ENCODE assay signal across 8 cellular contexts in genomic region chr1:119885903-119886783, GRCh38. TPM values are rescaled to one million over a fixed set of nuclear protein-coding genes. Genes with fewer than 3 reads are reported as not detected.
DNase-seq lines count a peak whose midpoint lies in the region; ATAC-seq and TF ChIP-seq lines count a peak whose summit lies in the region.

No MANE protein-coding gene starts in this region.

- peaks cover 22% of the 10 kb centered on the region for H3K27me3 Mint-ChIP-seq in activated T-cell treated with anti-CD3 and anti-CD28 coated beads, Interleukin-2, amount 50 U/mL, for 24 hours

- peaks cover 10% of the 10 kb centered on the region for H3K9me3 Mint-ChIP-seq in activated T-cell treated with anti-CD3 and anti-CD28 coated beads, Interleukin-2, amount 50 U/mL, for 24 hours

- peak in 3 of 4 donors; percentile 57 to 75 (median 65) for ATAC-seq in psoas muscle

- BruUV-seq in OCI-LY7 (replicated peaks; lab: Mats Ljungman, UMichigan) = no TSS peak

- H3K79me2 ChIP-seq in OCI-LY7 (ENCODE audit: insufficient read depth, low read depth, low read length) = no peaks in the 10 kb centered on the region

- peaks cover 0 to 1% (median 0%) of the 10 kb centered on the region in 3 donors for H3K27me3 ChIP-seq in psoas muscle (ENCODE audit: insufficient read depth in 3 of 3, low read length in 2 of 3)

- H3K4me1 ChIP-seq in OCI-LY7 (ENCODE audit: insufficient read depth, low read length, poor library complexity, severe bottlenecking) = no peaks in the 10 kb centered on the region
- H3K4me1 ChIP-seq in psoas muscle = no peaks in the 10 kb centered on the region

- TF ChIP-seq CTCF in AG10803 (conservative IDR thresholded peaks at IDR 0.05; ENCODE audit: low read length) (peak; percentile 76), OCI-LY7 (conservative IDR thresholded peaks at IDR 0.05; ENCODE audit: low read length) (peak; percentile 94), fibroblast of villous mesenchyme (IDR thresholded peaks at IDR 0.05; ENCODE audit: insufficient read depth, low read depth, low read length) (peak; percentile 85), psoas muscle (IDR thresholded peaks at IDR 0.05) (peak; percentile 57)

- H3K9me2 ChIP-seq in OCI-LY7 (ENCODE audit: insufficient read depth, low read length) = no peaks in the 10 kb centered on the region

- no peaks in the 10 kb centered on the region for H4K20me1 ChIP-seq in OCI-LY7 (ENCODE audit: insufficient read depth, low read length)

- H3K4me1 Mint-ChIP-seq in activated T-cell treated with anti-CD3 and anti-CD28 coated beads, Interleukin-2, amount 50 U/mL, for 24 hours (ENCODE audit: low read depth) = no peaks in the 10 kb centered on the region

- H3K4me3 Mint-ChIP-seq in activated T-cell treated with anti-CD3 and anti-CD28 coated beads, Interleukin-2, amount 50 U/mL, for 24 hours = no peak overlapping the region

- H3K4me3 ChIP-seq in AG10803 (ENCODE audit: low read length) (no peak overlapping the region), OCI-LY7 (ENCODE audit: low read depth, low read length, poor library complexity, severe bottlenecking) (no peak overlapping the region), fibroblast of villous mesenchyme (ENCODE audit: low read depth, low read length) (no peak overlapping the region), psoas muscle (no peak overlapping the region)

- intact Hi-C loops in OCI-LY7 (cut with micrococcal nuclease; ENCODE audit: unreplicated experiment) = loop anchor here (2.0 kb wide), 1 partner anchor 15 kb away; no protein-coding TSS in a partner anchor
- intact Hi-C loops in psoas muscle (cut with DNase I) = no loop called here

- H2AFZ ChIP-seq in OCI-LY7 (ENCODE audit: low read length) = no peak overlapping the region

- H3K36me3 ChIP-seq in OCI-LY7 (ENCODE audit: insufficient read depth, low read length) (no peaks in the 10 kb centered on the region), psoas muscle (ENCODE audit: insufficient read depth in 1 of 2, low read depth in 1 of 2) (no peaks in the 10 kb centered on the region)

- H3K36me3 Mint-ChIP-seq in activated T-cell treated with anti-CD3 and anti-CD28 coated beads, Interleukin-2, amount 50 U/mL, for 24 hours (ENCODE audit: low read depth) = no peaks in the 10 kb centered on the region

- 55 to 61% (median 58%) methylated on average over 11 of the region's 11 CpGs for WGBS in psoas muscle, 3 donors

- H3K4me2 ChIP-seq in OCI-LY7 (ENCODE audit: low read length) = no peak overlapping the region

- H3K27ac ChIP-seq in OCI-LY7 (ENCODE audit: low read depth, low read length, poor library complexity, severe bottlenecking) (no peak overlapping the region), psoas muscle (no peak overlapping the region)

- no peak overlapping the region for H3K27ac Mint-ChIP-seq in activated T-cell treated with anti-CD3 and anti-CD28 coated beads, Interleukin-2, amount 50 U/mL, for 24 hours

- POLR2A ChIA-PET in OCI-LY7 (lab: Charles Lee) = interaction anchor here (0.7 kb wide), 1 partner anchor 1942 kb away, joined by 3 read pairs; no protein-coding TSS in a partner anchor

- H3K9me3 ChIP-seq in OCI-LY7 (ENCODE audit: low read length) (peaks cover 4% of the 10 kb centered on the region; the same call in 1 of the 2 replicates), psoas muscle (peaks cover 5% of the 10 kb centered on the region)

- DNase-seq in AG10803 (ENCODE audit: low read depth) (peak; percentile 30), GM19238 (ENCODE audit: insufficient read length, low spot score) (peak; percentile 11), OCI-LY7 (ENCODE audit: low spot score) (peak; percentile 62), fibroblast of villous mesenchyme (ENCODE audit: low read depth) (peak; percentile 43), psoas muscle (peak in 1 of 2 donors; percentile 53), RKO (ENCODE audit: low spot score) (no peak), DMS114 treated with DMSO at 0.1 percent for 48 hours (lab: John Stamatoyannopoulos, UW; ENCODE audit: unreplicated experiment) (no peak)
- DNase-seq in activated T-cell treated with anti-CD3 and anti-CD28 coated beads, Interleukin-2, amount 50 U/mL, for 24 hours = peak; percentile 66

- CTCF ChIA-PET in OCI-LY7 (lab: Charles Lee; ENCODE audit: unreplicated experiment) = no interaction called here

RNA-seq across cellular contexts. Expression of gene ADAM30, which starts 10.2 kb away (rescaled TPM):
- total RNA-seq in OCI-LY7 (2014; rRNA removed; shearing (Covaris generic)) = not detected in 2 replicates
- total RNA-seq in OCI-LY7 (2022) (not detected in 2 replicates), fibroblast of villous mesenchyme (under 0.01 TPM in 1 of 2 replicates, not detected in the other), psoas muscle (not detected)
- not detected for polyA plus RNA-seq in psoas muscle

Comparison
In these comparisons a context has a peak if more than half of its experiments do, and no peak if none do; other contexts are left out.
1. DNase-seq: peak in AG10803 (single experiment), GM19238 (single experiment), OCI-LY7 (single experiment), activated T-cell treated with anti-CD3 and anti-CD28 coated beads, Interleukin-2, amount 50 U/mL, for 24 hours (single experiment) and fibroblast of villous mesenchyme (single experiment); none in RKO (single experiment) and DMS114 treated with DMSO at 0.1 percent for 48 hours (single experiment).
2. Peak in every context shown above with its lines, with median percentiles within 50 percentile points of each other: CTCF ChIP-seq.